In genomic region chr7:129143724-129144094, GRCh38 we compare ENCODE assay signal across 8 cellular contexts. TPM values are rescaled to one million over a fixed set of nuclear protein-coding genes. Genes with fewer than 3 reads are reported as not detected.
DNase-seq lines count a peak whose midpoint lies in the region; ATAC-seq and TF ChIP-seq lines count a peak whose summit lies in the region.

No MANE protein-coding gene starts in this region.

- H2AFZ ChIP-seq in MM.1S (ENCODE audit: low read length) (peak overlapping the region; percentile 60), neuronal stem cell (ENCODE audit: low read length) (peak overlapping the region; percentile 82)

- H3K4ac ChIP-seq in neuronal stem cell (ENCODE audit: low read length): no peak overlapping the region

- no peak overlapping the region for H2AK5ac ChIP-seq in neuronal stem cell (ENCODE audit: low read depth, low read length)

- no peaks in the 10 kb centered on the region for H3K9me3 Mint-ChIP-seq in dendritic cell treated with granulocyte-macrophage colony-stimulating factor and Interleukin-4, amounts not matched to agents 40 ng/mL and 50 ng/mL, for 4 days

- H2BK5ac ChIP-seq in neuronal stem cell (ENCODE audit: low read length): no peak overlapping the region

- H2BK15ac ChIP-seq in neuronal stem cell (ENCODE audit: low read length): no peak overlapping the region

- H4K91ac ChIP-seq in neuronal stem cell (ENCODE audit: low read depth, low read length, poor library complexity): no peak overlapping the region

- no peak for TF ChIP-seq CTCF in MM.1S (IDR thresholded peaks at IDR 0.05; ENCODE audit: low read length)

- H3K9me2 ChIP-seq in MM.1S (replicated peaks; ENCODE audit: insufficient read depth, low read length): no peaks in the 10 kb centered on the region

- H3K4me3 Mint-ChIP-seq in dendritic cell treated with granulocyte-macrophage colony-stimulating factor and Interleukin-4, amounts not matched to agents 40 ng/mL and 50 ng/mL, for 4 days: no peak overlapping the region

- peaks cover 33% of the 10 kb centered on the region for H3K79me2 ChIP-seq in MM.1S (ENCODE audit: low read length)

- H3K27me3 Mint-ChIP-seq in dendritic cell treated with granulocyte-macrophage colony-stimulating factor and Interleukin-4, amounts not matched to agents 40 ng/mL and 50 ng/mL, for 4 days: peaks cover 24% of the 10 kb centered on the region

- H3K4me3 ChIP-seq in MM.1S (ENCODE audit: low read length) (peak overlapping the region; percentile 70), neuronal stem cell (ENCODE audit: low read length in 2 of 2) (peak overlapping the region in 1 of 2 donors; percentile 52)

- no peak overlapping the region for H2BK12ac ChIP-seq in neuronal stem cell (ENCODE audit: low read length)

- no peak overlapping the region for H3K23ac ChIP-seq in neuronal stem cell (ENCODE audit: low read depth, low read length, poor library complexity)

- H3K36me3 Mint-ChIP-seq in dendritic cell treated with granulocyte-macrophage colony-stimulating factor and Interleukin-4, amounts not matched to agents 40 ng/mL and 50 ng/mL, for 4 days (ENCODE audit: low read depth): peaks cover 16% of the 10 kb centered on the region

- peaks cover 4% of the 10 kb centered on the region for H3K79me1 ChIP-seq in neuronal stem cell (ENCODE audit: low read depth, low read length)

- H3K4me2 ChIP-seq in MM.1S (ENCODE audit: low read depth, low read length): peak overlapping the region; percentile 72
- H3K4me2 ChIP-seq in neuronal stem cell (ENCODE audit: insufficient read depth, low read length, poor library complexity, severe bottlenecking): peak overlapping the region; percentile 90

- 100% methylated on average over 1 to 2 of the region's 10 CpGs for WGBS in neuronal stem cell (ENCODE audit: extremely low coverage in 2 of 2, insufficient read length in 2 of 2, insufficient replicate concordance in 1 of 2), 2 donors

- H3K9ac ChIP-seq in MM.1S (ENCODE audit: low read length): no peak overlapping the region
- no peak overlapping the region for H3K9ac ChIP-seq in neuronal stem cell (ENCODE audit: low read depth, low read length, poor library complexity)

- DNase-seq in NCI-H748 (lab: John Stamatoyannopoulos, UW; ENCODE audit: unreplicated experiment) (peak; percentile 51), NCI-H748 treated with DMSO at 0.1 percent for 48 hours (lab: John Stamatoyannopoulos, UW) (no peak), MM.1S (no peak), neuronal stem cell (ENCODE audit: low spot score) (no peak), sciatic nerve (ENCODE audit: low spot score) (no peak), GM19240 (ENCODE audit: insufficient read length, low spot score) (no peak)
- no peak for DNase-seq in activated CD4-positive, CD25-positive, alpha-beta regulatory T cell treated with anti-CD3 and anti-CD28 coated beads, Interleukin-2, amount 50 U/mL, for 72 hours

- H3K36me3 ChIP-seq in MM.1S (replicated peaks; ENCODE audit: insufficient read depth, low read length) (no peaks in the 10 kb centered on the region), neuronal stem cell (replicated peaks in 1 of 2; ENCODE audit: control insufficient read depth in 2 of 2, insufficient read depth in 2 of 2, low read length in 2 of 2) (no peaks in the 10 kb centered on the region)

- no peak overlapping the region for H2BK120ac ChIP-seq in neuronal stem cell (ENCODE audit: low read depth, low read length)

- H3K27me3 ChIP-seq in MM.1S (replicated peaks; ENCODE audit: insufficient read depth, low read length) (no peaks in the 10 kb centered on the region), neuronal stem cell (ENCODE audit: control insufficient read depth in 3 of 3, insufficient read depth in 3 of 3, low read depth in 1 of 3, low read length in 3 of 3) (peaks cover 0 to 38% (median 11%) of the 10 kb centered on the region in 3 experiments)

- H4K8ac ChIP-seq in neuronal stem cell (ENCODE audit: low read depth, low read length): no peak overlapping the region

- H3K9me3 ChIP-seq in MM.1S (replicated peaks; ENCODE audit: insufficient read depth, low read length) (no peaks in the 10 kb centered on the region), neuronal stem cell (replicated peaks in 1 of 2; ENCODE audit: control insufficient read depth in 2 of 2, insufficient read depth in 1 of 2, low read depth in 1 of 2, low read length in 2 of 2) (no peaks in the 10 kb centered on the region)

- H3F3A ChIP-seq in MM.1S (ENCODE audit: insufficient read depth, low read length): no peaks in the 10 kb centered on the region

- H3K27ac Mint-ChIP-seq in dendritic cell treated with granulocyte-macrophage colony-stimulating factor and Interleukin-4, amounts not matched to agents 40 ng/mL and 50 ng/mL, for 4 days: peak overlapping the region; percentile 26

- H3K27ac ChIP-seq in MM.1S (ENCODE audit: low read length): no peak overlapping the region
- no peak overlapping the region for H3K27ac ChIP-seq in neuronal stem cell (replicated peaks; ENCODE audit: low read length)

- H3K4me1 ChIP-seq in MM.1S (ENCODE audit: low read length): peaks cover 10% of the 10 kb centered on the region; the same call in 1 of the 2 replicates
- peaks cover 5 to 11% of the 10 kb centered on the region in 2 donors for H3K4me1 ChIP-seq in neuronal stem cell (ENCODE audit: control insufficient read depth in 2 of 2, insufficient read depth in 1 of 2, low read depth in 1 of 2, low read length in 2 of 2)

- intact Hi-C loops in dendritic cell treated with granulocyte-macrophage colony-stimulating factor and Interleukin-4, amounts not matched to agents 40 ng/mL and 50 ng/mL, for 4 days (cut with micrococcal nuclease): no loop called here
- intact Hi-C loops in sciatic nerve (cut with DNase I): no loop called here

- H3K4me1 Mint-ChIP-seq in dendritic cell treated with granulocyte-macrophage colony-stimulating factor and Interleukin-4, amounts not matched to agents 40 ng/mL and 50 ng/mL, for 4 days (ENCODE audit: low read depth): peaks cover 48% of the 10 kb centered on the region

- no peak overlapping the region for H3K14ac ChIP-seq in neuronal stem cell (ENCODE audit: low read length)

- ATAC-seq in sciatic nerve: no peak

- no peaks in the 10 kb centered on the region for H4K20me1 ChIP-seq in MM.1S (ENCODE audit: insufficient read depth, low read length)

- no peak overlapping the region for H3K18ac ChIP-seq in neuronal stem cell (ENCODE audit: low read length)

RNA-seq across cellular contexts. Expression of gene TSPAN33, which starts 0.8 kb away (rescaled TPM):
- polyA plus RNA-seq in neuronal stem cell (2013, experiment 1 of 2): 20.1 TPM
- 20.5 TPM for polyA plus RNA-seq in neuronal stem cell (2013, experiment 2 of 2)
- total RNA-seq in sciatic nerve: 11.8 TPM

RNA-seq across cellular contexts. Expression of gene SMO, which starts 44.7 kb away (rescaled TPM):
- polyA plus RNA-seq in neuronal stem cell (2013, experiment 1 of 2): 63.1 TPM
- 62.7 TPM for polyA plus RNA-seq in neuronal stem cell (2013, experiment 2 of 2)
- total RNA-seq in sciatic nerve: 24.8 TPM
